3 cellular contexts compared by ENCODE assay signal in genomic region chr17:6005939-6006338, GRCh38.
"Had no signal": no experiment of that assay in that cellular context is flagged by ENCODE, and none has a peak within 500 bp of the region (broad histone marks: within the 10 kb centered on the region; RNA-seq: fewer than 3 reads in every experiment).

No MANE protein-coding gene starts in this region.

- DNase-seq: GDM1, GF-D8 had no signal

- ATAC-seq: GM12878 had no signal

- H3K4me3 ChIP-seq: GM12878 had no signal
